Comparison of ENCODE assay signal across 8 cellular contexts in genomic region chr17:50546701-50547034, GRCh38. TPM values are rescaled to one million over a fixed set of nuclear protein-coding genes. Genes with fewer than 3 reads are reported as not detected.
A peak's percentile ranks its signal among the peaks of the same experiment; 100 is the strongest.
DNase-seq lines count a peak whose midpoint lies in the region; ATAC-seq and TF ChIP-seq lines count a peak whose summit lies in the region.

No MANE protein-coding gene starts in this region.

- peaks cover 16% of the 10 kb centered on the region for H3K79me2 ChIP-seq in Loucy (ENCODE audit: insufficient read depth, low read length)

- H3K9me2 ChIP-seq in Loucy (replicated peaks; ENCODE audit: low read depth, low read length) = no peaks in the 10 kb centered on the region

- DNase-seq in CD14-positive monocyte (ENCODE audit: low spot score) (no peak), pons (ENCODE audit: low spot score) (no peak), AML-193 (lab: John Stamatoyannopoulos, UW) (no peak), NCI-H1092 treated with DMSO at 0.1 percent for 48 hours (lab: John Stamatoyannopoulos, UW) (no peak)

- H3K36me3 ChIP-seq in Loucy (ENCODE audit: insufficient read depth, low read length) (no peaks in the 10 kb centered on the region), neuron (ENCODE audit: insufficient read depth, low read length) (no peaks in the 10 kb centered on the region)

- no peak for ATAC-seq in GM21723 (IDR thresholded peaks at IDR 0.05; ENCODE audit: unreplicated experiment)

- H3K4me3 ChIP-seq in Loucy (ENCODE audit: low read length, poor library complexity, severe bottlenecking) (peak overlapping the region; percentile 89), neuron (ENCODE audit: low read length) (peak overlapping the region; percentile 16)

- H3K9me3 Mint-ChIP-seq in CD14-positive monocyte = no peaks in the 10 kb centered on the region
- H3K9me3 Mint-ChIP-seq in dendritic cell treated with granulocyte-macrophage colony-stimulating factor and Interleukin-4, amounts not matched to agents 40 ng/mL and 50 ng/mL, for 4 days = no peaks in the 10 kb centered on the region

- no peaks in the 10 kb centered on the region for H3K27me3 ChIP-seq in Loucy (ENCODE audit: insufficient read depth, low read length, poor library complexity, severe bottlenecking)
- H3K27me3 ChIP-seq in neuron (ENCODE audit: insufficient read depth, low read length) = no peaks in the 10 kb centered on the region

- peak overlapping the region; percentile 93 for H3K4me2 ChIP-seq in Loucy (ENCODE audit: low read depth, low read length, poor library complexity, severe bottlenecking)

- no peaks in the 10 kb centered on the region for H3K9me3 ChIP-seq in Loucy (ENCODE audit: insufficient read depth, low read depth, low read length)
- H3K9me3 ChIP-seq in neuron (ENCODE audit: low read length) = no peaks in the 10 kb centered on the region

- H2AFZ ChIP-seq in Loucy (ENCODE audit: low read length) (peak overlapping the region; percentile 32; the same call in 1 of the 2 replicates), neuron (ENCODE audit: low read depth, low read length) (no peak overlapping the region)

- H3K27me3 Mint-ChIP-seq in CD14-positive monocyte (ENCODE audit: low read depth in 3 of 3) = peaks cover 10 to 15% (median 14%) of the 10 kb centered on the region in 3 donors
- peaks cover 15% of the 10 kb centered on the region for H3K27me3 Mint-ChIP-seq in dendritic cell treated with granulocyte-macrophage colony-stimulating factor and Interleukin-4, amounts not matched to agents 40 ng/mL and 50 ng/mL, for 4 days

- H3K27ac Mint-ChIP-seq in CD14-positive monocyte = peak overlapping the region in 1 of 7 donors; percentile 73
- H3K27ac Mint-ChIP-seq in dendritic cell treated with granulocyte-macrophage colony-stimulating factor and Interleukin-4, amounts not matched to agents 40 ng/mL and 50 ng/mL, for 4 days = peak overlapping the region; percentile 83

- intact Hi-C loops in CD14-positive monocyte (cut with micrococcal nuclease) = loop anchor here (2.0 to 10.0 kb wide), 6 partner anchors 62 to 298 kb away; partner anchors contain the start of gene ANKRD40 (in 2 of the 2)
- intact Hi-C loops in dendritic cell treated with granulocyte-macrophage colony-stimulating factor and Interleukin-4, amounts not matched to agents 40 ng/mL and 50 ng/mL, for 4 days (cut with micrococcal nuclease) = loop anchor here (1.0 to 5.0 kb wide), 5 partner anchors 80 to 296 kb away; partner anchors contain the start of gene ANKRD40

- no peaks in the 10 kb centered on the region for H3F3A ChIP-seq in Loucy (ENCODE audit: low read depth)

- H3K4me3 Mint-ChIP-seq in CD14-positive monocyte = peak overlapping the region; percentile 58 to 65
- peak overlapping the region; percentile 81 for H3K4me3 Mint-ChIP-seq in dendritic cell treated with granulocyte-macrophage colony-stimulating factor and Interleukin-4, amounts not matched to agents 40 ng/mL and 50 ng/mL, for 4 days

- peaks cover 29% of the 10 kb centered on the region for H3K4me1 Mint-ChIP-seq in CD14-positive monocyte
- peaks cover 43% of the 10 kb centered on the region for H3K4me1 Mint-ChIP-seq in dendritic cell treated with granulocyte-macrophage colony-stimulating factor and Interleukin-4, amounts not matched to agents 40 ng/mL and 50 ng/mL, for 4 days (ENCODE audit: low read depth)

- H3K4me1 ChIP-seq in Loucy (ENCODE audit: insufficient read depth, low read length, poor library complexity, severe bottlenecking) = peaks cover 22% of the 10 kb centered on the region
- H3K4me1 ChIP-seq in neuron (ENCODE audit: insufficient read depth, low read length) = peaks cover 15% of the 10 kb centered on the region

- H3K9ac ChIP-seq in Loucy (ENCODE audit: low read depth, low read length, poor library complexity, severe bottlenecking) = peak overlapping the region; percentile 89

- TF ChIP-seq CTCF in CD14-positive monocyte (IDR thresholded peaks at IDR 0.05) (no peak), Loucy (conservative IDR thresholded peaks at IDR 0.05; ENCODE audit: low read length) (no peak)

- H4K20me1 ChIP-seq in Loucy (ENCODE audit: insufficient read depth, low read length, poor library complexity, severe bottlenecking) = no peaks in the 10 kb centered on the region

- H3K36me3 Mint-ChIP-seq in CD14-positive monocyte = peaks cover 0 to 7% of the 10 kb centered on the region in 2 donors
- peaks cover 33% of the 10 kb centered on the region for H3K36me3 Mint-ChIP-seq in dendritic cell treated with granulocyte-macrophage colony-stimulating factor and Interleukin-4, amounts not matched to agents 40 ng/mL and 50 ng/mL, for 4 days (ENCODE audit: low read depth)

RNA-seq across cellular contexts. Expression of gene SPATA20, which starts 0.3 kb away (rescaled TPM):
- 10 to 100 TPM in 1 of 2 donors, 1 to 10 TPM in 1; 9.3 to 12.2 TPM for polyA plus RNA-seq in CD14-positive monocyte

RNA-seq across cellular contexts. Expression of gene CACNA1G, which starts 13.8 kb away (rescaled TPM):
- not detected for polyA plus RNA-seq in CD14-positive monocyte

RNA-seq across cellular contexts. Expression of gene EPN3, which starts 14.1 kb away (rescaled TPM):
- polyA plus RNA-seq in CD14-positive monocyte = not detected

RNA-seq across cellular contexts. Expression of gene MYCBPAP, which starts 38.4 kb away (rescaled TPM):
- not detected for polyA plus RNA-seq in CD14-positive monocyte
